ENCODE assay signal across 34 cellular contexts in genomic region chr1:50523548-50523947, GRCh38.
"Had no signal": no experiment of that assay in that cellular context is flagged by ENCODE, and none has a peak within 500 bp of the region (broad histone marks: within the 10 kb centered on the region; RNA-seq: fewer than 3 reads in every experiment).

No MANE protein-coding gene starts in this region.

- FAIRE-seq: astrocyte, bronchial epithelial cell had no signal

- ATAC-seq: activated naive CD4-positive, alpha-beta T cell treated with anti-CD3 and anti-CD28 coated beads, Interleukin-2, amount 50 U/mL, for 72 hours; activated naive CD8-positive, alpha-beta T cell treated with anti-CD3 and anti-CD28 coated beads, Interleukin-2, amount 50 U/mL, for 24 hours; activated T-cell treated with anti-CD3 and anti-CD28 coated beads, Interleukin-2, amount 50 U/mL, for 4 hours; activated T-cell treated with anti-CD3 and anti-CD28 coated beads, Interleukin-2, amount 50 U/mL, for 72 hours; activated T-helper 17 cell treated with anti-CD3 and anti-CD28 coated beads, Interleukin-2, amount 50 U/mL, for 72 hours; body of pancreas had no signal

- H3K9me3 ChIP-seq: adrenal gland, body of pancreas had no signal

- H3K27ac ChIP-seq: adrenal gland, ascending aorta, body of pancreas, brain microvascular endothelial cell, breast epithelium, cardiac muscle cell had no signal

- H3K36me3 ChIP-seq: adrenal gland, brain microvascular endothelial cell, breast epithelium, cardiac muscle cell had no signal

- DNase-seq: activated effector memory CD4-positive, alpha-beta T cell treated with anti-CD3 and anti-CD28 coated beads, Interleukin-2, amount 50 U/mL, for 16 hours; activated effector memory CD4-positive, alpha-beta T cell treated with Interleukin-2 at 50 U/mL for 16 hours; activated gamma-delta T cell; activated gamma-delta T cell treated with Interleukin-2 at 50 U/mL for 16 hours; activated naive CD4-positive, alpha-beta T cell; activated naive CD4-positive, alpha-beta T cell treated with anti-CD3 and anti-CD28 coated beads for 36 hours; activated naive CD4-positive, alpha-beta T cell treated with anti-CD3 and anti-CD28 coated beads, Interleukin-2, amount 10 ng/mL, durations not matched to agents 7 days and 5 days; activated naive CD4-positive, alpha-beta T cell treated with anti-CD3 and anti-CD28 coated beads, Interleukin-2, amount 50 U/mL, for 16 hours; activated naive CD4-positive, alpha-beta T cell treated with Interleukin-2 at 50 U/mL for 16 hours; activated naive CD8-positive, alpha-beta T cell treated with anti-CD3 and anti-CD28 coated beads for 36 hours; activated naive CD8-positive, alpha-beta T cell treated with anti-CD3 and anti-CD28 coated beads, Interleukin-2, amount 10 ng/mL, durations not matched to agents 7 days and 5 days; activated naive CD8-positive, alpha-beta T cell treated with anti-CD3 and anti-CD28 coated beads, Interleukin-2, amount 50 U/mL, for 24 hours; activated T-cell treated with anti-CD3 and anti-CD28 coated beads, Interleukin-2, amount 50 U/mL, for 1 hour; activated T-cell treated with anti-CD3 and anti-CD28 coated beads, Interleukin-2, amount 50 U/mL, for 24 hours; activated T-cell treated with anti-CD3 and anti-CD28 coated beads, Interleukin-2, amount 50 U/mL, for 4 hours; activated T-cell treated with anti-CD3 and anti-CD28 coated beads, Interleukin-2, amount 50 U/mL, for 48 hours; activated T-cell treated with anti-CD3 and anti-CD28 coated beads, Interleukin-2, amount 50 U/mL, for 72 hours; adrenal gland; amniotic stem cell; amygdala; anterior cingulate cortex; aorta; body of pancreas; brain microvascular endothelial cell; caudate nucleus; central memory CD4-positive, alpha-beta T cell; cerebellar nuclear complex had no signal

- H3K4me3 ChIP-seq: adrenal gland, ascending aorta, body of pancreas, breast epithelium, cardiac muscle cell had no signal

- H3K4me1 ChIP-seq: adrenal gland, ascending aorta, body of pancreas, breast epithelium had no signal

- H3K27me3 ChIP-seq: adrenal gland, ascending aorta, body of pancreas, brain microvascular endothelial cell, breast epithelium, cardiac muscle cell had no signal
